11 cellular contexts compared by ENCODE assay signal in the genomic region with DNA sequence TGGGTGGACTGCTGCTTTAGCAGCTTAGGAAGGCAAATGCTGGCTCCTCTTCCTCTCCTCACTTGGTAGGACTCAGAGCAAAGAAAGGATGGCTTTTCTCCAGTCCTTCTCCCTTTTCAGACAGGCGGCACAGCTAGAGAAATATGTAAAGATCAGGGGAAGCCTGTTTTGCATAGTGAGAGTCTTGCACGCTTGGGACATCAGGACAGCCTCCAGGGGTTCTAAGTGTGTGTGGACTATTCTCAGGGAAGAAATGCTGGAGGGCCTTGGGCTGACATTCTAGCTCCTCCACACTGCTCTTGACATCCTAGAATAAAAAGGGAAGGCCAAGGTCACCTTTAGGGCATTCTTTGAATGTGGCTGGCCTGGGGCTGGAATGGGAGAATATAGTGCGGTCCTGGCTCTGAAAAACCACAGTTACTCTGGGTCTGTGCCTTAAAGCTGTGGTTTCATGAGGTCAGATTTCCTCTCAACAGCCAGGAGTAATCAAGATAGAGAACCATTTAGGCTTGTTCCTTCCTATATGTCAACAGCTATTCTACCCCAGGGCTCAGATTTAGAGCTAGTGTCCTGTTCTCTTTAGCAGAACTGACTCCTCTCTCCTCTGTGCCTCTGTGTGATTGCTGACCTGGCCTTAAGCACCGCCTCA.
DNase-seq lines count a peak whose midpoint lies in the region; ATAC-seq lines count a peak whose summit lies in the region.
"Had no signal": no experiment of that assay in that cellular context is flagged by ENCODE, and none has a peak within 500 bp of the region (broad histone marks: within the 10 kb centered on the region; RNA-seq: fewer than 3 reads in every experiment).

No MANE protein-coding gene starts in this region.

- H3K27me3 Mint-ChIP-seq in activated naive CD4-positive, alpha-beta T cell treated with anti-CD3 and anti-CD28 coated beads, Interleukin-2, amount 10 ng/mL, durations not matched to agents 7 days and 5 days, result peaks cover 5% of the 10 kb centered on the region
- H3K27me3 Mint-ChIP-seq in stimulated activated naive CD8-positive, alpha-beta T cell treated with anti-CD3 and anti-CD28 coated beads, Interleukin-15, amount 100 ng/mL, for 72 hours, result no peaks in the 10 kb centered on the region
- H3K27me3 Mint-ChIP-seq: brain had no signal

- H3K36me3 Mint-ChIP-seq in activated naive CD4-positive, alpha-beta T cell treated with anti-CD3 and anti-CD28 coated beads, Interleukin-2, amount 10 ng/mL, durations not matched to agents 7 days and 5 days, result peaks cover 1% of the 10 kb centered on the region
- H3K36me3 Mint-ChIP-seq: brain, natural killer cell had no signal

- H3K27ac Mint-ChIP-seq in activated naive CD4-positive, alpha-beta T cell treated with anti-CD3 and anti-CD28 coated beads, Interleukin-2, amount 10 ng/mL, durations not matched to agents 7 days and 5 days, result peak overlapping the region; percentile 68
- peak overlapping the region in 1 of 2 donors; percentile 93 for H3K27ac Mint-ChIP-seq in stimulated activated naive CD8-positive, alpha-beta T cell treated with anti-CD3 and anti-CD28 coated beads, Interleukin-15, amount 100 ng/mL, for 72 hours
- H3K27ac Mint-ChIP-seq: brain had no signal

- no peak overlapping the region for H3K4me3 Mint-ChIP-seq in activated naive CD4-positive, alpha-beta T cell treated with anti-CD3 and anti-CD28 coated beads, Interleukin-2, amount 10 ng/mL, durations not matched to agents 7 days and 5 days
- no peak overlapping the region for H3K4me3 Mint-ChIP-seq in stimulated activated naive CD8-positive, alpha-beta T cell treated with anti-CD3 and anti-CD28 coated beads, Interleukin-15, amount 100 ng/mL, for 72 hours
- H3K4me3 Mint-ChIP-seq: brain, natural killer cell had no signal

- CTCF ChIA-PET in activated naive CD4-positive, alpha-beta T cell treated with anti-CD3 and anti-CD28 coated beads, Interleukin-2, amount 10 ng/mL, durations not matched to agents 7 days and 5 days (lab: Charles Lee), result interaction anchor here (0.7 to 4.1 kb wide), 11 partner anchors 10 to 227 kb away, joined by 3 to 33 read pairs (median 4); no protein-coding TSS in a partner anchor

- peak; percentile 35 for DNase-seq in activated naive CD4-positive, alpha-beta T cell treated with anti-CD3 and anti-CD28 coated beads, Interleukin-2, amount 10 ng/mL, durations not matched to agents 7 days and 5 days
- DNase-seq in activated naive CD4-positive, alpha-beta T cell treated with anti-CD3 and anti-CD28 coated beads, Interleukin-2, amount 50 U/mL, for 16 hours, result no peak
- DNase-seq in MV-4-11 (lab: John Stamatoyannopoulos, UW) (peak; percentile 84), amniotic epithelial cell (ENCODE audit: low read depth) (peak; percentile 54), anterior cingulate cortex (lab: John Stamatoyannopoulos, UW) (no peak), C1 segment of cervical spinal cord (lab: John Stamatoyannopoulos, UW) (no peak)
- no peak for DNase-seq in stimulated activated naive CD8-positive, alpha-beta T cell treated with anti-CD3 and anti-CD28 coated beads, Interleukin-15, amount 100 ng/mL, for 72 hours
- DNase-seq: natural killer cell, NCI-H2029 had no signal

- no peaks in the 10 kb centered on the region for H3K9me3 Mint-ChIP-seq in activated naive CD4-positive, alpha-beta T cell treated with anti-CD3 and anti-CD28 coated beads, Interleukin-2, amount 10 ng/mL, durations not matched to agents 7 days and 5 days
- H3K9me3 Mint-ChIP-seq in stimulated activated naive CD8-positive, alpha-beta T cell treated with anti-CD3 and anti-CD28 coated beads, Interleukin-15, amount 100 ng/mL, for 72 hours, result peaks cover 0 to 5% of the 10 kb centered on the region in 2 donors
- H3K9me3 Mint-ChIP-seq: natural killer cell had no signal

- ATAC-seq in stimulated activated naive CD8-positive, alpha-beta T cell treated with anti-CD3 and anti-CD28 coated beads, Interleukin-15, amount 100 ng/mL, for 72 hours, result peak; percentile 61
- no peak for ATAC-seq in HG02973 (IDR thresholded peaks at IDR 0.05; ENCODE audit: unreplicated experiment)

- peaks cover 27% of the 10 kb centered on the region for H3K4me1 Mint-ChIP-seq in activated naive CD4-positive, alpha-beta T cell treated with anti-CD3 and anti-CD28 coated beads, Interleukin-2, amount 10 ng/mL, durations not matched to agents 7 days and 5 days
- H3K4me1 Mint-ChIP-seq in stimulated activated naive CD8-positive, alpha-beta T cell treated with anti-CD3 and anti-CD28 coated beads, Interleukin-15, amount 100 ng/mL, for 72 hours, result peaks cover 31% of the 10 kb centered on the region
- H3K4me1 Mint-ChIP-seq: brain had no signal

Comparison
In these comparisons a context has a peak if more than half of its experiments do, and no peak if none do; other contexts are left out.
1. DNase-seq: peak in activated naive CD4-positive, alpha-beta T cell treated with anti-CD3 and anti-CD28 coated beads, Interleukin-2, amount 10 ng/mL, durations not matched to agents 7 days and 5 days (single experiment), MV-4-11 (single experiment) and amniotic epithelial cell (single experiment); none in activated naive CD4-positive, alpha-beta T cell treated with anti-CD3 and anti-CD28 coated beads, Interleukin-2, amount 50 U/mL, for 16 hours (single experiment), stimulated activated naive CD8-positive, alpha-beta T cell treated with anti-CD3 and anti-CD28 coated beads, Interleukin-15, amount 100 ng/mL, for 72 hours (0 of 2), anterior cingulate cortex (0 of 58) and C1 segment of cervical spinal cord (0 of 14).